Comparison of ENCODE assay signal across 9 cellular contexts in the genomic region with DNA sequence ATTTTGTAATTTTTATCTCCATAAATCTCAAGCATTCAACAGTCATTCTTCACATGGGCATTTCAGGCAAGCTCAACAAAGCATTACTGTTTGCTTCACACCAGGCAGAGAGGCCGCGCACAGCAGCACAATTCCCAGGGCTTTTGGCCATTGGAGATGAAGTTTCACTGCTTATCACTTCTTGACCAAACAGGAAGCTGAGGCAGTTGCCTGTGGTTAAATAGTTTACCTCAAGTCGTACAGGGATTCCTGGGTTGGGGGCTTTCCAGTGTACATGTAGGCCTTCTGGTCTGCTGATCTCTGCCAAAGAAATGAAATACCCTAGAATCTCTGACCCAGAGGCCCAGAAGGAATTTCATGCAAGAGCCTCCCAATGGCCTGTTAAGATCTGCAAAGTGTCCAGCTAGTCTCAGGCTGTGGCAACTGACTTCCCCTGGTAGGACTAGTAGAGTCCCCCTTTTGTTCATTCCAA. TPM values are rescaled to one million over a fixed set of nuclear protein-coding genes. Genes with fewer than 3 reads are reported as not detected.
DNase-seq lines count a peak whose midpoint lies in the region; FAIRE-seq and TF ChIP-seq lines count a peak whose summit lies in the region.
"Had no signal": no experiment of that assay in that cellular context is flagged by ENCODE, and none has a peak within 500 bp of the region (broad histone marks: within the 10 kb centered on the region; RNA-seq: fewer than 3 reads in every experiment).

No MANE protein-coding gene starts in this region.

- no peak for DNase-seq in GM18507 (ENCODE audit: extremely low spot score, insufficient read length, low read depth)
- DNase-seq in brain microvascular endothelial cell = peak; percentile 92
- DNase-seq in non-pigmented ciliary epithelial cell (ENCODE audit: low read depth) = peak; percentile 78
- no peak for DNase-seq in HuH-7.5 (ENCODE audit: low spot score)
- DNase-seq in HCEC 1CT = no peak
- DNase-seq in hepatic stellate cell (ENCODE audit: low spot score) = no peak
- DNase-seq in colonic mucosa = no peak
- DNase-seq: spleen had no signal

- peak; percentile 77 for FAIRE-seq in GM18507 (lab: Jason Lieb, UNC)

- H3K36me3 ChIP-seq in KOPT-K1 (ENCODE audit: insufficient read depth, low read length) = no peaks in the 10 kb centered on the region
- no peaks in the 10 kb centered on the region for H3K36me3 ChIP-seq in brain microvascular endothelial cell (replicated peaks)
- H3K36me3 ChIP-seq in colonic mucosa = no peaks in the 10 kb centered on the region
- H3K36me3 ChIP-seq: spleen had no signal

- H3K9me3 ChIP-seq in KOPT-K1 (ENCODE audit: insufficient read depth, low read length, poor library complexity, severe bottlenecking) (no peaks in the 10 kb centered on the region), colonic mucosa (no peaks in the 10 kb centered on the region)
- H3K9me3 ChIP-seq: spleen had no signal

- TF ChIP-seq CTCF in brain microvascular endothelial cell (IDR thresholded peaks at IDR 0.05; ENCODE audit: low read depth, low read length, missing control alignments) = no peak
- no peak for TF ChIP-seq CTCF in colonic mucosa (IDR thresholded peaks at IDR 0.05)

- H3K9ac ChIP-seq in colonic mucosa (ENCODE audit: low read depth in 2 of 2, low read length in 2 of 2) = no peak overlapping the region

- intact Hi-C loops in colonic mucosa (cut with DNase I) = no loop called here

- H3K27ac ChIP-seq in KOPT-K1 (ENCODE audit: low read depth, low read length, poor library complexity, severe bottlenecking) (peak overlapping the region; percentile 14), brain microvascular endothelial cell (peak overlapping the region; percentile 91), colonic mucosa (no peak overlapping the region)
- H3K27ac ChIP-seq: spleen had no signal

- H3K4me1 ChIP-seq in colonic mucosa = no peaks in the 10 kb centered on the region

- H3K27me3 ChIP-seq in brain microvascular endothelial cell (replicated peaks) = no peaks in the 10 kb centered on the region
- H3K27me3 ChIP-seq in colonic mucosa = no peaks in the 10 kb centered on the region
- H3K27me3 ChIP-seq: spleen had no signal

- in situ Hi-C loops in brain microvascular endothelial cell (cut with HindIII; ENCODE audit: low pct_ligation_motif_present, low sequenced_read_pairs) = no loop called here

- no peak overlapping the region for H3K4me3 ChIP-seq in brain microvascular endothelial cell (ENCODE audit: low read depth, low read length)
- no peak overlapping the region for H3K4me3 ChIP-seq in colonic mucosa
- H3K4me3 ChIP-seq: spleen had no signal

RNA-seq across cellular contexts. Expression of gene PRDX3, which starts 11.2 kb away (rescaled TPM):
- total RNA-seq in colonic mucosa = 100 to 1,000 TPM; 147 to 156 TPM

RNA-seq across cellular contexts. Expression of gene GRK5, which starts 17.5 kb away (rescaled TPM):
- total RNA-seq in colonic mucosa = 10 to 100 TPM in 1 of 2 donors, 1 to 10 TPM in 1; 4.6 to 12.7 TPM

RNA-seq across cellular contexts. Expression of gene SFXN4, which starts 24.3 kb away (rescaled TPM):
- 10 to 100 TPM; 29.4 to 37.2 TPM for total RNA-seq in colonic mucosa

Comparison
In these comparisons a context has a peak if more than half of its experiments do, and no peak if none do; other contexts are left out.
1. DNase-seq: peak in brain microvascular endothelial cell (single experiment) and non-pigmented ciliary epithelial cell (single experiment); none in GM18507 (single experiment), HuH-7.5 (single experiment), HCEC 1CT (single experiment), hepatic stellate cell (single experiment) and colonic mucosa (single experiment).